Comparison of ENCODE assay signal across 1 cellular context in genomic region chr5:180090098-180090768, GRCh38.
TF ChIP-seq lines count a peak whose summit lies in the region.

No MANE protein-coding gene starts in this region.

TF ChIP-seq in H1, 55 proteins besides CTCF, POLR2A, EP300 and RAD21 (continued from another document):
- TF ChIP-seq CHD7 (IDR thresholded peaks at IDR 0.05; ENCODE audit: insufficient replicate concordance, low read length) (no peak), CBX5 (IDR thresholded peaks at IDR 0.05; ENCODE audit: low read depth, low read length) (no peak), TBP (IDR thresholded peaks at IDR 0.05; ENCODE audit: low read depth, low read length) (no peak), SP4 (IDR thresholded peaks at IDR 0.05; ENCODE audit: low read length) (no peak), FOSL1 (IDR thresholded peaks at IDR 0.05; ENCODE audit: insufficient read depth, low read depth, low read length) (no peak), RFX5 (IDR thresholded peaks at IDR 0.05; ENCODE audit: borderline replicate concordance, low read depth, low read length) (no peak), ATF2 (IDR thresholded peaks at IDR 0.05; ENCODE audit: low read length) (no peak), TEAD4 (IDR thresholded peaks at IDR 0.05; ENCODE audit: low read depth, low read length) (peak; percentile 66; the same call in 1 of the 2 replicates), CEBPB (IDR thresholded peaks at IDR 0.05; ENCODE audit: low read depth, low read length) (no peak), SP2 (IDR thresholded peaks at IDR 0.05; ENCODE audit: low read length) (no peak), GABPA (IDR thresholded peaks at IDR 0.05; ENCODE audit: borderline replicate concordance, insufficient read depth, low read length) (no peak), USF2 (IDR thresholded peaks at IDR 0.05; ENCODE audit: low read length) (no peak), SIRT6 (IDR thresholded peaks at IDR 0.05; ENCODE audit: low read length) (no peak), JUND (IDR thresholded peaks at IDR 0.05; ENCODE audit: low read length) (no peak), TAF7 (optimal IDR thresholded peaks at IDR 0.05; ENCODE audit: borderline replicate concordance, low read depth, low read length) (peak; percentile 37), TAF1 (IDR thresholded peaks at IDR 0.05; ENCODE audit: low read depth, low read length) (peak; percentile 49; the same call in 1 of the 2 replicates), JUN (IDR thresholded peaks at IDR 0.05; ENCODE audit: low read depth, low read length) (no peak), NANOG (IDR thresholded peaks at IDR 0.05; ENCODE audit: insufficient read depth, low read depth, low read length, poor library complexity, severe bottlenecking) (no peak), SIN3A (conservative IDR thresholded peaks at IDR 0.05 in 1 of 2, IDR thresholded peaks at IDR 0.05 in 1 of 2; ENCODE audit: low read depth in 1 of 2, low read length in 2 of 2) (no peak; a peak in 1 of 4 replicates), BCL11A (IDR thresholded peaks at IDR 0.05; ENCODE audit: low read depth in 2 of 2, low read length in 2 of 2) (no peak), CREB1 (IDR thresholded peaks at IDR 0.05) (peak; percentile 74), CBX8 (IDR thresholded peaks at IDR 0.05; ENCODE audit: borderline replicate concordance, low read depth, low read length) (no peak), ASH2L (IDR thresholded peaks at IDR 0.05; ENCODE audit: low read length) (peak; percentile 69), CHD1 (IDR thresholded peaks at IDR 0.05; ENCODE audit: low read depth, low read length) (no peak), MAFK (IDR thresholded peaks at IDR 0.05; ENCODE audit: low read depth, low read length) (no peak), SIX5 (IDR thresholded peaks at IDR 0.05; ENCODE audit: low read depth, low read length) (no peak), SRF (IDR thresholded peaks at IDR 0.05; ENCODE audit: low read depth, low read length) (0 out of 2 replicates have a peak, but pooled peaks have one; percentile 18), RXRA (IDR thresholded peaks at IDR 0.05; ENCODE audit: insufficient read depth, low read depth, low read length) (0 out of 2 replicates have a peak, but pooled peaks have one; percentile 64), HDAC6 (IDR thresholded peaks at IDR 0.05; ENCODE audit: low read depth, low read length) (no peak), CTBP2 (IDR thresholded peaks at IDR 0.05; ENCODE audit: borderline replicate concordance, insufficient read depth, insufficient read length, low read length) (no peak), NRF1 (IDR thresholded peaks at IDR 0.05; ENCODE audit: low read depth, low read length) (no peak), CHD2 (IDR thresholded peaks at IDR 0.05; ENCODE audit: low read length) (peak; percentile 59), EZH2 (IDR thresholded peaks at IDR 0.05; ENCODE audit: low read depth, low read length, severe bottlenecking) (no peak), TCF12 (IDR thresholded peaks at IDR 0.05; ENCODE audit: low read depth, low read length) (peak; percentile 51; the same call in 1 of the 2 replicates), HDAC2 (IDR thresholded peaks at IDR 0.05; ENCODE audit: borderline replicate concordance in 1 of 2, low read depth in 2 of 2, low read length in 2 of 2) (0 out of 4 replicates have a peak, but pooled peaks of 1 of the 2 experiments have one; percentile 4), RBBP5 (IDR thresholded peaks at IDR 0.05; ENCODE audit: borderline replicate concordance, low read depth, low read length) (no peak; the same call in 1 of the 2 replicates), PHF8 (conservative IDR thresholded peaks at IDR 0.05; ENCODE audit: low read depth, low read length) (no peak), MAX (IDR thresholded peaks at IDR 0.05) (peak; percentile 52; the same call in 1 of the 2 replicates), KDM4A (IDR thresholded peaks at IDR 0.05; ENCODE audit: low read depth, low read length, severe bottlenecking) (peak; percentile 6), GTF2F1 (IDR thresholded peaks at IDR 0.05; ENCODE audit: borderline replicate concordance, low read depth, low read length) (no peak), SP1 (IDR thresholded peaks at IDR 0.05; ENCODE audit: low read depth, low read length) (peak; percentile 80), SUZ12 (IDR thresholded peaks at IDR 0.05; ENCODE audit: low read length) (no peak), KDM5A (IDR thresholded peaks at IDR 0.05; ENCODE audit: low read length) (no peak), BACH1 (IDR thresholded peaks at IDR 0.05; ENCODE audit: low read length) (no peak), POU5F1 (IDR thresholded peaks at IDR 0.05; ENCODE audit: low read depth, low read length) (no peak)
- TF ChIP-seq, protein P1, sequence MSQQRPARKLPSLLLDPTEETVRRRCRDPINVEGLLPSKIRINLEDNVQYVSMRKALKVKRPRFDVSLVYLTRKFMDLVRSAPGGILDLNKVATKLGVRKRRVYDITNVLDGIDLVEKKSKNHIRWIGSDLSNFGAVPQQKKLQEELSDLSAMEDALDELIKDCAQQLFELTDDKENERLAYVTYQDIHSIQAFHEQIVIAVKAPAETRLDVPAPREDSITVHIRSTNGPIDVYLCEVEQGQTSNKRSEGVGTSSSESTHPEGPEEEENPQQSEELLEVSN (IDR thresholded peaks at IDR 0.05), result peak; percentile 90
- TF ChIP-seq, protein P2, sequence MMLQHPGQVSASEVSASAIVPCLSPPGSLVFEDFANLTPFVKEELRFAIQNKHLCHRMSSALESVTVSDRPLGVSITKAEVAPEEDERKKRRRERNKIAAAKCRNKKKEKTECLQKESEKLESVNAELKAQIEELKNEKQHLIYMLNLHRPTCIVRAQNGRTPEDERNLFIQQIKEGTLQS (IDR thresholded peaks at IDR 0.05; ENCODE audit: insufficient read depth, low read depth, low read length), result no peak
